10 cellular contexts compared by ENCODE assay signal in the genomic region with DNA sequence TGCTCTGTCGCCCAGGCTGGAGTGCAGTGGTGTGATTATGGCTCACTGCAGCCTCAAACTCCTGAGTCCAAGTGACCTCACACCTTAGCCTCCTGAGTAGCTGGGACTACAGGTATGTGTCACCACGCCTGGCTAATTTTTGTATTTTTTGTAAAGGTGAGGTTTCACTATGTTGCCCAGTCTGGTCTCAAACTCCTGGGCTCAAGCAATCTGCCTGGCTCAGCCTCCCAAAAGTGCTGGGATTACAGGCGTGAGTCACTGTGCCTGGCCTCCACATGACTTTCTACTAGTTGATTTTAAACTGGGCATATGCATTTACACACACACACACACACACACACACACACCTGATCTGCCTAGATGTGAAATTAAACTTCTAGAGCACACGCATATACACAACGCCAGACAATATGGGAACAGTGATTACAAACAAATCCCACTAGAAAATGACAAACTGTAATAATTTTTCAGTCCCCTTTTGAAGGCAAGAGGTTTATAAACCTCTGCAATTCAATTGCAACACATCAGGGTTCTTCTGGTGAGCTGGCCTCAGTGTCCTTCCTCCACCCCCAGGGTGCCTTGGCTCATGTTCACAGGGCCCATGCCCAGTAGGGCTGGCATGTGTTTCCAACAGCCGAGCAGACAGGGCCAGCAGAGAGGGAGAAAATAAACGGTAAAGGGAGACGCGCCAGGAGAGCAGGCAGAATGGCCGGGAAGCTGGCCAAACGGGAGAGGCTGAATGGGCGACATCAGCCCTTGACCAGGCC. TPM values are rescaled to one million over a fixed set of nuclear protein-coding genes. Genes with fewer than 3 reads are reported as not detected.
DNase-seq lines count a peak whose midpoint lies in the region; ATAC-seq, FAIRE-seq and TF ChIP-seq lines count a peak whose summit lies in the region.
"Had no signal": no experiment of that assay in that cellular context is flagged by ENCODE, and none has a peak within 500 bp of the region (broad histone marks: within the 10 kb centered on the region; RNA-seq: fewer than 3 reads in every experiment).

No MANE protein-coding gene starts in this region.

- intact Hi-C loops in ovary (cut with DNase I) = no loop called here

- H3K36me3 Mint-ChIP-seq in T-cell = no peaks in the 10 kb centered on the region
- H3K36me3 Mint-ChIP-seq: IgD-negative memory B cell had no signal

- peaks cover 16% of the 10 kb centered on the region for H3K4me1 ChIP-seq in foreskin keratinocyte
- peaks cover 4% of the 10 kb centered on the region for H3K4me1 ChIP-seq in ovary (ENCODE audit: insufficient read depth)

- peaks cover 3 to 5% of the 10 kb centered on the region in 2 donors for H3K27me3 Mint-ChIP-seq in T-cell

- DNase-seq in C1 segment of cervical spinal cord (lab: John Stamatoyannopoulos, UW) = peak in 13 of 14 donors; percentile 6 to 84 (median 60)
- peak; percentile 87 for DNase-seq in RCC 7860 (ENCODE audit: low spot score)
- DNase-seq in foreskin keratinocyte = peak; percentile 38 to 67
- DNase-seq in ovary = peak; percentile 43 to 71 (median 56)
- no peak for DNase-seq in T-cell
- no peak for DNase-seq in NCI-H345 (lab: John Stamatoyannopoulos, UW)
- DNase-seq in HuH-7 (ENCODE audit: low spot score) = no peak
- DNase-seq: activated naive CD4-positive, alpha-beta T cell treated with anti-CD3 and anti-CD28 coated beads, Interleukin-2, amount 50 U/mL, for 16 hours had no signal

- no peaks in the 10 kb centered on the region for H3K36me3 ChIP-seq in ovary

- no peak overlapping the region for H3K27ac Mint-ChIP-seq in T-cell

- POLR2A ChIA-PET in T-cell (lab: Charles Lee) = no interaction called here

- no peaks in the 10 kb centered on the region for H3K4me1 Mint-ChIP-seq in T-cell
- H3K4me1 Mint-ChIP-seq: IgD-negative memory B cell had no signal

- no peak overlapping the region for H3K4me3 ChIP-seq in ovary

- no peak overlapping the region for H3K4me3 Mint-ChIP-seq in T-cell
- H3K4me3 Mint-ChIP-seq: IgD-negative memory B cell had no signal

- H3K27me3 ChIP-seq in foreskin keratinocyte = no peaks in the 10 kb centered on the region
- no peaks in the 10 kb centered on the region for H3K27me3 ChIP-seq in ovary

- peak; percentile 39 for ATAC-seq in foreskin keratinocyte
- ATAC-seq in T-cell (replicated peaks in 1 of 4) = no peak
- ATAC-seq in HG03442 (IDR thresholded peaks at IDR 0.05; ENCODE audit: unreplicated experiment) = no peak

- no peak for TF ChIP-seq EP300 in ovary (IDR thresholded peaks at IDR 0.05)

- CTCF ChIA-PET in T-cell (lab: Charles Lee) = interaction anchor here in 1 of 2 donors (0.7 kb wide), 1 partner anchor 17 kb away, joined by 5 read pairs; no protein-coding TSS in a partner anchor

- H3K9me3 ChIP-seq in ovary = no peaks in the 10 kb centered on the region

- H3K27ac ChIP-seq in foreskin keratinocyte (peak overlapping the region; percentile 64), ovary (no peak overlapping the region)

- no peak for TF ChIP-seq POLR2A in ovary (IDR thresholded peaks at IDR 0.05)

- TF ChIP-seq CTCF in foreskin keratinocyte (conservative IDR thresholded peaks at IDR 0.05) (no peak), ovary (IDR thresholded peaks at IDR 0.05) (no peak)

- no peaks in the 10 kb centered on the region for H3K9me3 Mint-ChIP-seq in T-cell
- H3K9me3 Mint-ChIP-seq: IgD-negative memory B cell had no signal

- no peak for FAIRE-seq in RCC 7860 (lab: Jason Lieb, UNC)

- 28 to 31% (median 31%) methylated on average over 12 of the region's 12 CpGs for WGBS in ovary, 3 donors

RNA-seq across cellular contexts. Expression of a gene that starts 31.2 kb away (rescaled TPM):
- total RNA-seq in foreskin keratinocyte = 4.3 and 5.2 TPM in 2 replicates
- polyA plus RNA-seq in foreskin keratinocyte = 1.0 and 1.1 TPM in 2 replicates
- total RNA-seq in ovary = 10 to 100 TPM in 2 of 7 donors, 1 to 10 TPM in 5; 4.5 to 14.4 (median 8.5) TPM
- polyA plus RNA-seq in ovary = 1 to 10 TPM in 1 of 2 donors, under 1 TPM in 1; 0.91 to 1.0 TPM
- 10 to 100 TPM in 2 of 5 donors, 1 to 10 TPM in 3; 5.9 to 12.4 (median 9.4) TPM for total RNA-seq in T-cell

RNA-seq across cellular contexts. Expression of a gene that starts 32.2 kb away (rescaled TPM):
- 11.5 and 15.0 TPM in 2 replicates for total RNA-seq in foreskin keratinocyte
- polyA plus RNA-seq in foreskin keratinocyte = 20.6 and 23.5 TPM in 2 replicates
- total RNA-seq in ovary = 1 to 10 TPM; 2.0 to 9.1 (median 3.3) TPM
- 1 to 10 TPM; 2.6 to 2.7 TPM for polyA plus RNA-seq in ovary
- 10 to 100 TPM; 26.3 to 49.8 (median 31.3) TPM for total RNA-seq in T-cell

Comparison
In these comparisons a context has a peak if more than half of its experiments do, and no peak if none do; other contexts are left out.
1. DNase-seq: peak in C1 segment of cervical spinal cord (13 of 14), RCC 7860 (single experiment), foreskin keratinocyte (2 of 2) and ovary (5 of 5); none in T-cell (0 of 34), NCI-H345 (single experiment) and HuH-7 (single experiment).